In genomic region chr11:122157540-122158173, GRCh38 we compare ENCODE assay signal across 8 cellular contexts. TPM values are rescaled to one million over a fixed set of nuclear protein-coding genes. Genes with fewer than 3 reads are reported as not detected.
DNase-seq lines count a peak whose midpoint lies in the region; ATAC-seq, FAIRE-seq and TF ChIP-seq lines count a peak whose summit lies in the region.

No MANE protein-coding gene starts in this region.

- DNase-seq in NOMO-1 treated with DMSO at 0.1 percent for 48 hours (lab: John Stamatoyannopoulos, UW; ENCODE audit: unreplicated experiment) (peak; percentile 5), NOMO-1 treated with dmso at 0.1 percent for 144 hours (lab: John Stamatoyannopoulos, UW; ENCODE audit: unreplicated experiment) (no peak), kidney (no peak), suprapubic skin (ENCODE audit: low spot score in 2 of 2) (no peak), OCI-M2 (lab: John Stamatoyannopoulos, UW; ENCODE audit: unreplicated experiment) (no peak), GOT3 (lab: John Stamatoyannopoulos, UW) (no peak)
- DNase-seq in activated T-helper 2 cell treated with anti-CD3 and anti-CD28 coated beads, Interferon-gamma antibody, Interleukin-2, Interleukin-4, amounts not matched to agents 10 μg/mL and 5 μg/mL and 100 μg/mL, durations not matched to agents 14 hours and 24 hours and 36 hours (ENCODE audit: low spot score) = no peak

- H3K9me3 Mint-ChIP-seq in activated T-helper 2 cell treated with anti-CD3 and anti-CD28 coated beads, Interferon-gamma antibody, Interleukin-2, Interleukin-4, amounts not matched to agents 10 μg/mL and 5 μg/mL and 100 μg/mL, durations not matched to agents 14 hours and 24 hours and 36 hours = no peaks in the 10 kb centered on the region

- FAIRE-seq in kidney (lab: Jason Lieb, UNC) = no peak

- WGBS in suprapubic skin = 21% methylated on average over 4 of the region's 4 CpGs

- H3K27me3 ChIP-seq in suprapubic skin = no peaks in the 10 kb centered on the region

- peak overlapping the region; percentile 18 to 46 for H3K4me3 ChIP-seq in kidney (ENCODE audit: low read length in 2 of 2)
- H3K4me3 ChIP-seq in suprapubic skin = peak overlapping the region; percentile 40

- H3K27me3 Mint-ChIP-seq in activated T-helper 2 cell treated with anti-CD3 and anti-CD28 coated beads, Interferon-gamma antibody, Interleukin-2, Interleukin-4, amounts not matched to agents 10 μg/mL and 5 μg/mL and 100 μg/mL, durations not matched to agents 14 hours and 24 hours and 36 hours (ENCODE audit: low read depth) = peaks cover 7% of the 10 kb centered on the region

- H3K36me3 ChIP-seq in kidney (ENCODE audit: control insufficient read depth in 1 of 2, insufficient read depth in 2 of 2, low read length in 2 of 2) (no peaks in the 10 kb centered on the region), suprapubic skin (no peaks in the 10 kb centered on the region)

- no peak for TF ChIP-seq EP300 in suprapubic skin (IDR thresholded peaks at IDR 0.05)

- peak overlapping the region; percentile 70 for H3K4me3 Mint-ChIP-seq in activated T-helper 2 cell treated with anti-CD3 and anti-CD28 coated beads, Interferon-gamma antibody, Interleukin-2, Interleukin-4, amounts not matched to agents 10 μg/mL and 5 μg/mL and 100 μg/mL, durations not matched to agents 14 hours and 24 hours and 36 hours (ENCODE audit: low read depth)

- H3K9me3 ChIP-seq in kidney (ENCODE audit: control insufficient read depth in 1 of 2, low read length in 2 of 2) (no peaks in the 10 kb centered on the region), suprapubic skin (no peaks in the 10 kb centered on the region)

- TF ChIP-seq CTCF in kidney (IDR thresholded peaks at IDR 0.05; ENCODE audit: borderline replicate concordance, extremely low read depth, insufficient read depth) (no peak), suprapubic skin (IDR thresholded peaks at IDR 0.05) (no peak)

- H3K27ac ChIP-seq in kidney (ENCODE audit: low read depth in 2 of 2, low read length in 2 of 2) = no peak overlapping the region
- peak overlapping the region; percentile 3 for H3K27ac ChIP-seq in suprapubic skin

- intact Hi-C loops in activated T-helper 2 cell treated with anti-CD3 and anti-CD28 coated beads, Interferon-gamma antibody, Interleukin-2, Interleukin-4, amounts not matched to agents 10 μg/mL and 5 μg/mL and 100 μg/mL, durations not matched to agents 14 hours and 24 hours and 36 hours (cut with micrococcal nuclease) = no loop called here
- intact Hi-C loops in kidney (cut with DNase I) = no loop called here

- peak overlapping the region in 1 of 2 donors; percentile 12 for H3K9ac ChIP-seq in kidney (ENCODE audit: low read length in 2 of 2)

- peaks cover 11% of the 10 kb centered on the region for H3K4me1 Mint-ChIP-seq in activated T-helper 2 cell treated with anti-CD3 and anti-CD28 coated beads, Interferon-gamma antibody, Interleukin-2, Interleukin-4, amounts not matched to agents 10 μg/mL and 5 μg/mL and 100 μg/mL, durations not matched to agents 14 hours and 24 hours and 36 hours (ENCODE audit: low read depth)

- H3K36me3 Mint-ChIP-seq in activated T-helper 2 cell treated with anti-CD3 and anti-CD28 coated beads, Interferon-gamma antibody, Interleukin-2, Interleukin-4, amounts not matched to agents 10 μg/mL and 5 μg/mL and 100 μg/mL, durations not matched to agents 14 hours and 24 hours and 36 hours (ENCODE audit: low read depth) = no peaks in the 10 kb centered on the region

- TF ChIP-seq POLR2A in suprapubic skin (IDR thresholded peaks at IDR 0.05) = no peak

- H3K4me1 ChIP-seq in kidney (ENCODE audit: control insufficient read depth in 1 of 2, insufficient read depth in 1 of 2, low read depth in 1 of 2, low read length in 2 of 2) (no peaks in the 10 kb centered on the region), suprapubic skin (peaks cover 25% of the 10 kb centered on the region)

- ATAC-seq in HG02588 (IDR thresholded peaks at IDR 0.05; ENCODE audit: unreplicated experiment) = no peak

- H3K27ac Mint-ChIP-seq in activated T-helper 2 cell treated with anti-CD3 and anti-CD28 coated beads, Interferon-gamma antibody, Interleukin-2, Interleukin-4, amounts not matched to agents 10 μg/mL and 5 μg/mL and 100 μg/mL, durations not matched to agents 14 hours and 24 hours and 36 hours = no peak overlapping the region

RNA-seq across cellular contexts. Expression of gene BLID, which starts 41.6 kb away (rescaled TPM):
- not detected in 2 replicates for total RNA-seq in activated T-helper 2 cell treated with anti-CD3 and anti-CD28 coated beads, Interferon-gamma antibody, Interleukin-2, Interleukin-4, amounts not matched to agents 10 μg/mL and 5 μg/mL and 100 μg/mL, durations not matched to agents 14 hours and 24 hours and 36 hours
- total RNA-seq in kidney = not detected
- polyA plus RNA-seq in kidney (ENCODE audit: insufficient read depth, low read depth, low replicate concordance) = not detected
- not detected for total RNA-seq in suprapubic skin
